ENCODE assay signal across 21 cellular contexts in genomic region chr12:12133785-12134184, GRCh38.
"Had no signal": no experiment of that assay in that cellular context is flagged by ENCODE, and none has a peak within 500 bp of the region (broad histone marks: within the 10 kb centered on the region; RNA-seq: fewer than 3 reads in every experiment).

No MANE protein-coding gene starts in this region.

- H3K9me3 ChIP-seq: MG63, SJSA1, SK-N-SH had no signal

- H3K4me3 ChIP-seq: MG63, SJSA1 had no signal

- DNase-seq: Karpas-422, KG1, MG63, NCI-H1092, NCI-H1105 treated with DMSO at 0.1 percent for 48 hours, NCI-H1436, NCI-H187, NCI-H2029, NCI-H2081 treated with DMSO at 0.1 percent for 48 hours, NCI-H2227 treated with DMSO at 0.1 percent for 48 hours, NCI-H524, NCI-H526 treated with DMSO at 0.1 percent for 48 hours, NCI-H748 treated with DMSO at 0.1 percent for 48 hours, Right ventricle myocardium superior, RPMI8226, SIG-M5, SK-N-SH, SW 1271, T-cell had no signal

- FAIRE-seq: RCC 7860 had no signal

- H3K27ac ChIP-seq: SJSA1 had no signal

- H3K27me3 ChIP-seq: MG63, SJSA1 had no signal

- H3K4me1 ChIP-seq: SJSA1 had no signal
